ENCODE assay signal across 1 cellular context in the genomic region with DNA sequence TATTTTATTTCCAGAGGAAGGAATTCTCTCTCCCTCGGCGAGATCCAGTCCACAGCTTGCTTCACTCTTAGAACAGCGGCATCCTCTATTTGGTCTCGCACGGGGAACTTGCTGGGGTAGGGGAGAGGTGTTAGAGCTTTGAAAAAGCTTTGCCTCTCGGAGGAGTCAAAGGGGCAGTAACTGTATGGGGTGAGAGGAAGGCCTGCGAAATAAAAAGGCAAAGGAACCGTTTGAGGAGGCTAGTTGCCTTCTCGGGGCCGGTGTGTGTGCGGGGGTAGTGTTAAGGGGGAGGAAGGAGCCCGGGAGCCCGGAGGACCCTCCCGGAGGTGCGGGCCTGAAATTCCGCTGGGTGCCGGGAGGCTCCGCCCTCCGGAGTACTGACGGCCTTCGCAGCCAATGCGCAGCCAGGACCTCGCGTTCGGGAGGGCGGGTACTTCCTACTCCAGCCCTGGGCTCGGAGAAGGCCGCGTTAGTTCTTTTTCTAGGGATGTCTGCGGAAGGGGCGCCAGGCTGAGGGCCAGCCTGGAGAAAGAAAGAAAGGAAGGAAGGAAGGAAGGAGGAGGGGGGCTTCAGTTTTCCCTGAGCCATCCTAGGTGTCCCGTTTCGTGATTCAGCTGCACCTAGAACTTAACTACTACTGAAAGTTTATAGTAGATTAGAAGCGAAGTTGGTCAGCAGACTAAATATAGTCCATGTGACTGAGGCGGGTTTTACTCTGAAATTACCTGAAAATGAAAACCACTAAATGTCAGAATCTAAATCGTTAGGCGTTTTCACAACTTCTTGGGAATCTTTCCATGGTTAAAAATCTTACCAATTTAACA.
TF ChIP-seq lines count a peak whose summit lies in the region.

No MANE protein-coding gene starts in this region.

TF ChIP-seq in WTC11, 78 proteins besides CTCF, POLR2A, EP300 and RAD21 (continued from another document):
- TF ChIP-seq, protein P1, sequence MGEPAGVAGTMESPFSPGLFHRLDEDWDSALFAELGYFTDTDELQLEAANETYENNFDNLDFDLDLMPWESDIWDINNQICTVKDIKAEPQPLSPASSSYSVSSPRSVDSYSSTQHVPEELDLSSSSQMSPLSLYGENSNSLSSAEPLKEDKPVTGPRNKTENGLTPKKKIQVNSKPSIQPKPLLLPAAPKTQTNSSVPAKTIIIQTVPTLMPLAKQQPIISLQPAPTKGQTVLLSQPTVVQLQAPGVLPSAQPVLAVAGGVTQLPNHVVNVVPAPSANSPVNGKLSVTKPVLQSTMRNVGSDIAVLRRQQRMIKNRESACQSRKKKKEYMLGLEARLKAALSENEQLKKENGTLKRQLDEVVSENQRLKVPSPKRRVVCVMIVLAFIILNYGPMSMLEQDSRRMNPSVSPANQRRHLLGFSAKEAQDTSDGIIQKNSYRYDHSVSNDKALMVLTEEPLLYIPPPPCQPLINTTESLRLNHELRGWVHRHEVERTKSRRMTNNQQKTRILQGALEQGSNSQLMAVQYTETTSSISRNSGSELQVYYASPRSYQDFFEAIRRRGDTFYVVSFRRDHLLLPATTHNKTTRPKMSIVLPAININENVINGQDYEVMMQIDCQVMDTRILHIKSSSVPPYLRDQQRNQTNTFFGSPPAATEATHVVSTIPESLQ (CRISPR knock-in tag; IDR thresholded peaks at IDR 0.05) = no peak
- TF ChIP-seq FOXK1 (CRISPR knock-in tag; IDR thresholded peaks at IDR 0.05) (no peak), JAZF1 (CRISPR knock-in tag; IDR thresholded peaks at IDR 0.05) (no peak), MYBL2 (CRISPR knock-in tag; IDR thresholded peaks at IDR 0.05) (no peak), ZNF671 (CRISPR knock-in tag; IDR thresholded peaks at IDR 0.05) (no peak), EMX1 (CRISPR knock-in tag; IDR thresholded peaks at IDR 0.05) (no peak), NR3C1 (CRISPR knock-in tag; conservative IDR thresholded peaks at IDR 0.05; ENCODE audit: low read depth) (no peak), NFYB (CRISPR knock-in tag; conservative IDR thresholded peaks at IDR 0.05; ENCODE audit: low read depth) (peak; percentile 56), RORB (CRISPR knock-in tag; IDR thresholded peaks at IDR 0.05) (no peak), ZNF138 (CRISPR knock-in tag; conservative IDR thresholded peaks at IDR 0.05) (no peak), ATF2 (CRISPR knock-in tag; IDR thresholded peaks at IDR 0.05; ENCODE audit: borderline replicate concordance, low read depth) (no peak), ZNF121 (CRISPR knock-in tag; IDR thresholded peaks at IDR 0.05) (no peak), SP1 (CRISPR knock-in tag; conservative IDR thresholded peaks at IDR 0.05) (peak; percentile 58; the same call in 1 of the 2 replicates)
- TF ChIP-seq, protein P2, sequence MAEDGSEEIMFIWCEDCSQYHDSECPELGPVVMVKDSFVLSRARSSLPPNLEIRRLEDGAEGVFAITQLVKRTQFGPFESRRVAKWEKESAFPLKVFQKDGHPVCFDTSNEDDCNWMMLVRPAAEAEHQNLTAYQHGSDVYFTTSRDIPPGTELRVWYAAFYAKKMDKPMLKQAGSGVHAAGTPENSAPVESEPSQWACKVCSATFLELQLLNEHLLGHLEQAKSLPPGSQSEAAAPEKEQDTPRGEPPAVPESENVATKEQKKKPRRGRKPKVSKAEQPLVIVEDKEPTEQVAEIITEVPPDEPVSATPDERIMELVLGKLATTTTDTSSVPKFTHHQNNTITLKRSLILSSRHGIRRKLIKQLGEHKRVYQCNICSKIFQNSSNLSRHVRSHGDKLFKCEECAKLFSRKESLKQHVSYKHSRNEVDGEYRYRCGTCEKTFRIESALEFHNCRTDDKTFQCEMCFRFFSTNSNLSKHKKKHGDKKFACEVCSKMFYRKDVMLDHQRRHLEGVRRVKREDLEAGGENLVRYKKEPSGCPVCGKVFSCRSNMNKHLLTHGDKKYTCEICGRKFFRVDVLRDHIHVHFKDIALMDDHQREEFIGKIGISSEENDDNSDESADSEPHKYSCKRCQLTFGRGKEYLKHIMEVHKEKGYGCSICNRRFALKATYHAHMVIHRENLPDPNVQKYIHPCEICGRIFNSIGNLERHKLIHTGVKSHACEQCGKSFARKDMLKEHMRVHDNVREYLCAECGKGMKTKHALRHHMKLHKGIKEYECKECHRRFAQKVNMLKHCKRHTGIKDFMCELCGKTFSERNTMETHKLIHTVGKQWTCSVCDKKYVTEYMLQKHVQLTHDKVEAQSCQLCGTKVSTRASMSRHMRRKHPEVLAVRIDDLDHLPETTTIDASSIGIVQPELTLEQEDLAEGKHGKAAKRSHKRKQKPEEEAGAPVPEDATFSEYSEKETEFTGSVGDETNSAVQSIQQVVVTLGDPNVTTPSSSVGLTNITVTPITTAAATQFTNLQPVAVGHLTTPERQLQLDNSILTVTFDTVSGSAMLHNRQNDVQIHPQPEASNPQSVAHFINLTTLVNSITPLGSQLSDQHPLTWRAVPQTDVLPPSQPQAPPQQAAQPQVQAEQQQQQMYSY (CRISPR knock-in tag; IDR thresholded peaks at IDR 0.05) = 0 out of 2 replicates have a peak, but pooled peaks have one; percentile 3
- TF ChIP-seq, protein P3, sequence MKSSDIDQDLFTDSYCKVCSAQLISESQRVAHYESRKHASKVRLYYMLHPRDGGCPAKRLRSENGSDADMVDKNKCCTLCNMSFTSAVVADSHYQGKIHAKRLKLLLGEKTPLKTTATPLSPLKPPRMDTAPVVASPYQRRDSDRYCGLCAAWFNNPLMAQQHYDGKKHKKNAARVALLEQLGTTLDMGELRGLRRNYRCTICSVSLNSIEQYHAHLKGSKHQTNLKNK (CRISPR knock-in tag; IDR thresholded peaks at IDR 0.05) = no peak
